8 cellular contexts compared by ENCODE assay signal in genomic region chr19:4792019-4792865, GRCh38. TPM values are rescaled to one million over a fixed set of nuclear protein-coding genes. Genes with fewer than 3 reads are reported as not detected.
A peak's percentile ranks its signal among the peaks of the same experiment; 100 is the strongest.
DNase-seq lines count a peak whose midpoint lies in the region; ATAC-seq and TF ChIP-seq lines count a peak whose summit lies in the region.
"Not testable (repeated sequence)": the region's sequence is repeated elsewhere in the genome, so short reads cannot be mapped to it uniquely, and the experiment has no call there.

No MANE protein-coding gene starts in this region.

- DNase-seq in DMS53 (lab: John Stamatoyannopoulos, UW) (peak; percentile 54), thyroid gland (peak; percentile 72 to 75)
- not testable (repeated sequence) for DNase-seq in MG63; WTC11 (ENCODE audit: low spot score); ascending aorta (ENCODE audit: low spot score in 2 of 2); epithelial cell of proximal tubule (ENCODE audit: low read depth); left colon; osteocyte (ENCODE audit: extremely low spot score, unreplicated experiment)

- H3K36me3 Mint-ChIP-seq in WTC11 (peaks cover 17% of the 10 kb centered on the region), osteocyte (ENCODE audit: unreplicated experiment) (peaks cover 13% of the 10 kb centered on the region)

- POLR2A ChIA-PET in WTC11 (lab: Charles Lee), result not testable (repeated sequence)

- WGBS in thyroid gland, 2 donors, result 8 to 59% methylated on average over 10 to 27 of the region's 75 CpGs

- H3K4me3 Mint-ChIP-seq in WTC11, result peak overlapping the region; percentile 80
- peak overlapping the region; percentile 72 for H3K4me3 Mint-ChIP-seq in osteocyte (ENCODE audit: unreplicated experiment)

- not testable (repeated sequence) for H3K9me3 ChIP-seq in MG63, ascending aorta, thyroid gland

- not testable (repeated sequence) for TF ChIP-seq CTCF in WTC11 (IDR thresholded peaks at IDR 0.05); ascending aorta (IDR thresholded peaks at IDR 0.05); epithelial cell of proximal tubule (conservative IDR thresholded peaks at IDR 0.05; ENCODE audit: low read depth, low read length); osteocyte (IDR thresholded peaks at IDR 0.05); thyroid gland (IDR thresholded peaks at IDR 0.05)

- H3K4me3 ChIP-seq in MG63 (peak overlapping the region; percentile 96), ascending aorta (peak overlapping the region; percentile 72 to 86), epithelial cell of proximal tubule (ENCODE audit: low read depth, low read length) (peak overlapping the region; percentile 76), thyroid gland (replicated peaks in 1 of 3) (peak overlapping the region; percentile 63 to 96 (median 92))

- intact Hi-C loops in ascending aorta (cut with DNase I) (loop anchor here (5.0 kb wide), 1 partner anchor 120 kb away; no protein-coding TSS in a partner anchor), thyroid gland (cut with DNase I) (loop anchor here (5.0 kb wide), 1 partner anchor 70 kb away; the partner anchor contains the start of gene DPP9)
- intact Hi-C loops in left colon (cut with DNase I, micrococcal nuclease), result not testable (repeated sequence)

- H3K4me1 ChIP-seq in ascending aorta (peaks cover 12 to 19% of the 10 kb centered on the region in 2 donors), thyroid gland (peaks cover 14 to 17% of the 10 kb centered on the region in 2 donors)

- H3K27me3 ChIP-seq in MG63, ascending aorta, thyroid gland: not testable (repeated sequence)

- H3K9me3 Mint-ChIP-seq in WTC11; osteocyte (ENCODE audit: unreplicated experiment): not testable (repeated sequence)

- H3K4me1 Mint-ChIP-seq in WTC11 (peaks cover 14% of the 10 kb centered on the region), osteocyte (ENCODE audit: unreplicated experiment) (peaks cover 18% of the 10 kb centered on the region)

- CTCF ChIA-PET in WTC11 (lab: Charles Lee), result interaction anchor here (0.8 to 3.2 kb wide), 17 partner anchors 8 to 339 kb away, joined by 3 to 150 read pairs (median 7); partner anchors contain the start of genes DPP9 and PLIN5

- H3K27ac ChIP-seq in ascending aorta (peak overlapping the region; percentile 86 to 89), thyroid gland (peak overlapping the region; percentile 94 to 96 (median 95))

- H3K27ac Mint-ChIP-seq in WTC11, result not testable (repeated sequence)
- H3K27ac Mint-ChIP-seq in osteocyte (ENCODE audit: unreplicated experiment), result peak overlapping the region; percentile 59

- not testable (repeated sequence) for ATAC-seq in WTC11
- ATAC-seq in left colon, result peak; percentile 14

- not testable (repeated sequence) for TF ChIP-seq POLR2A in thyroid gland (IDR thresholded peaks at IDR 0.05)

- H3K36me3 ChIP-seq in MG63 (peaks cover 11% of the 10 kb centered on the region), ascending aorta (peaks cover 27 to 30% of the 10 kb centered on the region in 2 donors), thyroid gland (peaks cover 16 to 23% of the 10 kb centered on the region in 2 donors)

- not testable (repeated sequence) for H3K27me3 Mint-ChIP-seq in WTC11 (ENCODE audit: low read depth); osteocyte (ENCODE audit: unreplicated experiment)

TF ChIP-seq in WTC11, 78 proteins besides CTCF, POLR2A, EP300 and RAD21:
- TF ChIP-seq ESRRA (CRISPR knock-in tag; IDR thresholded peaks at IDR 0.05; ENCODE audit: borderline replicate concordance) (peak; percentile 60; the same call in 1 of the 2 replicates), IRF1 (CRISPR knock-in tag; IDR thresholded peaks at IDR 0.05) (peak; percentile 49; the same call in 1 of the 2 replicates), CREB1 (CRISPR knock-in tag; IDR thresholded peaks at IDR 0.05) (peak; percentile 6; the same call in 1 of the 2 replicates), FOXP4 (CRISPR knock-in tag; IDR thresholded peaks at IDR 0.05) (peak; percentile 48; the same call in 1 of the 2 replicates), FOXP1 (CRISPR knock-in tag; IDR thresholded peaks at IDR 0.05; ENCODE audit: borderline replicate concordance) (peak; percentile 69; the same call in 1 of the 2 replicates), KAT7 (CRISPR knock-in tag; IDR thresholded peaks at IDR 0.05; ENCODE audit: borderline replicate concordance) (0 out of 2 replicates have a peak, but pooled peaks have one; percentile 10), NFE2L1 (CRISPR knock-in tag; IDR thresholded peaks at IDR 0.05) (0 out of 2 replicates have a peak, but pooled peaks have one; percentile 4)
- TF ChIP-seq, protein P1, sequence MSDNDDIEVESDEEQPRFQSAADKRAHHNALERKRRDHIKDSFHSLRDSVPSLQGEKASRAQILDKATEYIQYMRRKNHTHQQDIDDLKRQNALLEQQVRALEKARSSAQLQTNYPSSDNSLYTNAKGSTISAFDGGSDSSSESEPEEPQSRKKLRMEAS (CRISPR knock-in tag; IDR thresholded peaks at IDR 0.05), result 0 out of 2 replicates have a peak, but pooled peaks have one; percentile 35
- TF ChIP-seq, protein P2, sequence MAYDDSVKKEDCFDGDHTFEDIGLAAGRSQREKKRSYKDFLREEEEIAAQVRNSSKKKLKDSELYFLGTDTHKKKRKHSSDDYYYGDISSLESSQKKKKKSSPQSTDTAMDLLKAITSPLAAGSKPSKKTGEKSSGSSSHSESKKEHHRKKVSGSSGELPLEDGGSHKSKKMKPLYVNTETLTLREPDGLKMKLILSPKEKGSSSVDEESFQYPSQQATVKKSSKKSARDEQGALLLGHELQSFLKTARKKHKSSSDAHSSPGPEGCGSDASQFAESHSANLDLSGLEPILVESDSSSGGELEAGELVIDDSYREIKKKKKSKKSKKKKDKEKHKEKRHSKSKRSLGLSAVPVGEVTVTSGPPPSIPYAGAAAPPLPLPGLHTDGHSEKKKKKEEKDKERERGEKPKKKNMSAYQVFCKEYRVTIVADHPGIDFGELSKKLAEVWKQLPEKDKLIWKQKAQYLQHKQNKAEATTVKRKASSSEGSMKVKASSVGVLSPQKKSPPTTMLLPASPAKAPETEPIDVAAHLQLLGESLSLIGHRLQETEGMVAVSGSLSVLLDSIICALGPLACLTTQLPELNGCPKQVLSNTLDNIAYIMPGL (CRISPR knock-in tag; IDR thresholded peaks at IDR 0.05), result 0 out of 2 replicates have a peak, but pooled peaks have one; percentile 8
TF ChIP-seq in WTC11: peak in this region for 9; not testable (repeated sequence) for 69.

RNA-seq across cellular contexts. Expression of gene FEM1A, which starts 0.7 kb away (rescaled TPM):
- 7.2 and 9.2 TPM in 2 replicates for total RNA-seq in MG63 (2014; rRNA removed; shearing (Covaris generic); ENCODE audit: low replicate concordance)
- total RNA-seq in WTC11 (2021) (15.7 to 16.1 TPM (median 15.8 TPM) in 3 replicates), ascending aorta (20.2 TPM), epithelial cell of proximal tubule (10.4 and 16.3 TPM in 2 replicates), left colon (10 to 100 TPM; 10.9 to 11.2 TPM), osteocyte (12.0 and 13.2 TPM in 2 replicates), thyroid gland (10 to 100 TPM; 11.3 to 21.0 (median 15.8) TPM)

RNA-seq across cellular contexts. Expression of gene TICAM1, which starts 39.3 kb away (rescaled TPM):
- 0.59 and 3.2 TPM in 2 replicates for total RNA-seq in MG63 (2014; rRNA removed; shearing (Covaris generic); ENCODE audit: low replicate concordance)
- total RNA-seq in WTC11 (2021) (0.61 to 1.4 TPM (median 1.2 TPM) in 3 replicates), ascending aorta (20.3 TPM), epithelial cell of proximal tubule (6.0 and 7.4 TPM in 2 replicates), left colon (10 to 100 TPM; 22.4 to 40.5 TPM), osteocyte (6.2 and 6.6 TPM in 2 replicates), thyroid gland (1 to 10 TPM; 5.2 to 7.0 (median 6.3) TPM)
